In genomic region chr10:86979977-86980448, GRCh38 we compare ENCODE assay signal across 11 cellular contexts. TPM values are rescaled to one million over a fixed set of nuclear protein-coding genes. Genes with fewer than 3 reads are reported as not detected.
DNase-seq lines count a peak whose midpoint lies in the region; ATAC-seq lines count a peak whose summit lies in the region.
"Had no signal": no experiment of that assay in that cellular context is flagged by ENCODE, and none has a peak within 500 bp of the region (broad histone marks: within the 10 kb centered on the region; RNA-seq: fewer than 3 reads in every experiment).

No MANE protein-coding gene starts in this region.

- ATAC-seq in Right ventricle myocardium inferior (peak; percentile 91), HG02840 (IDR thresholded peaks at IDR 0.05; ENCODE audit: low FRiP score, unreplicated experiment) (no peak), HG03442 (IDR thresholded peaks at IDR 0.05; ENCODE audit: unreplicated experiment) (no peak), HG02642 (IDR thresholded peaks at IDR 0.05; ENCODE audit: poor library complexity, unreplicated experiment) (no peak)
- ATAC-seq: stimulated activated naive CD8-positive, alpha-beta T cell treated with anti-CD3 and anti-CD28 coated beads, Interleukin-15, amount 100 ng/mL, for 72 hours had no signal

- intact Hi-C loops in Right ventricle myocardium inferior (cut with DNase I) (no loop called here), cardiac septum (cut with DNase I) (loop anchor here (10.0 kb wide), 1 partner anchor 65 kb away; no protein-coding TSS in a partner anchor)

- DNase-seq in Right ventricle myocardium inferior (ENCODE audit: missing footprints) (no peak), cardiac septum (ENCODE audit: low spot score) (no peak), myocyte (ENCODE audit: low read depth) (peak; percentile 87)
- DNase-seq: 8988T; activated CD4-positive, CD25-positive, alpha-beta regulatory T cell treated with anti-CD3 and anti-CD28 coated beads, Interleukin-2, amount 50 U/mL, for 72 hours; activated naive CD4-positive, alpha-beta T cell; endodermal cell; stimulated activated naive CD8-positive, alpha-beta T cell treated with anti-CD3 and anti-CD28 coated beads, Interleukin-15, amount 100 ng/mL, for 72 hours had no signal

RNA-seq across cellular contexts. Expression of gene ADIRF, which starts 11.7 kb away (rescaled TPM):
- 54.6 TPM for total RNA-seq in Right ventricle myocardium inferior
- 33.0 TPM for total RNA-seq in cardiac septum
- total RNA-seq in myocyte, result 0.57 and 1.3 TPM in 2 replicates
- 3.2 TPM for polyA plus RNA-seq in myocyte (2012)

RNA-seq across cellular contexts. Expression of gene SNCG, which starts 21.6 kb away (rescaled TPM):
- total RNA-seq in Right ventricle myocardium inferior, result 24.7 TPM
- total RNA-seq in cardiac septum, result 9.3 TPM
- total RNA-seq in myocyte, result not detected in 2 replicates
- polyA plus RNA-seq in myocyte (2012), result 0.93 TPM

RNA-seq across cellular contexts. Expression of gene MMRN2, which starts 22.6 kb away (rescaled TPM):
- total RNA-seq in Right ventricle myocardium inferior (35.8 TPM), cardiac septum (28.0 TPM), myocyte (0.94 and 1.0 TPM in 2 replicates)
- polyA plus RNA-seq in myocyte (2012), result 1.0 TPM

RNA-seq across cellular contexts. Expression of gene FAM25A, which starts 40.1 kb away (rescaled TPM):
- total RNA-seq in Right ventricle myocardium inferior, result not detected
- not detected for total RNA-seq in cardiac septum
- total RNA-seq in myocyte, result not detected in 2 replicates
- polyA plus RNA-seq in myocyte (2012), result not detected
- total RNA-seq: endodermal cell had no signal

Comparison
In these comparisons a context has a peak if more than half of its experiments do, and no peak if none do; other contexts are left out.
1. RNA of gene ADIRF, which starts 11.7 kb away (total RNA-seq): 54.6 TPM in Right ventricle myocardium inferior (single experiment) and 33.0 TPM in cardiac septum (single experiment); 0.57 to 1.3 TPM in myocyte; every median in the first group is over 10 times any median in the second.
2. RNA of gene SNCG, which starts 21.6 kb away (total RNA-seq): 24.7 TPM in Right ventricle myocardium inferior (single experiment) and 9.3 TPM in cardiac septum (single experiment); not detected in myocyte; every median in the first group is over 10 times any median in the second.
3. RNA of gene MMRN2, which starts 22.6 kb away (total RNA-seq): 35.8 TPM in Right ventricle myocardium inferior (single experiment) and 28.0 TPM in cardiac septum (single experiment); 0.94 to 1.0 TPM in myocyte; every median in the first group is over 10 times any median in the second.